Comparison of ENCODE assay signal across 1 cellular context in the genomic region with DNA sequence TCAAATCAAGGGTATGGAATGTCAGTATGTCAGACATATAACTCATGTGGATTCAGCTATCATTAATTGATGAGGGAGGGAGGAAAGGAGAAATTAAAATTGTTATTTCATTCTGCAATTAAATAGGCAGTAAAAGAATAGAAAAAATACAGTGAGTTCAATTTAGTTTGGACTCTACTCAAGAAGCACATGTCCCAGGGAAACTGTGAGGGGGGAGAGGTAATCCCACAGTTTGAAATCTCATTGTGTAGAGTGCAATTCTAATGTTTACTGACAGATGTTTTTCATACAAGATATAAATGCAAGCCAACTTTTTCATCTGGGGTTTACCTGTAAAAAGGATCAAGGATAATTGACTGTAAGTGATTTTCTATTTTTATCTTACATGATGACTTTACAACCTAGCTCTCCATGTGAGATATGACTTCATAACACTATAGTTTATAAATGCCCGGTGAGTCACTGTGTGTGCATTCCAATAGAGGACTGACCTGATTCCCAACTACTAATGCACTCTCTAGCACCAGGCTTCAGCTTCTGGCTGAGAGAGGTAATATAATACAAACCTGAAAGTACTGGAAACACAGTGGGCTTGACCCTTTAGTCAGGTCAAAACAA.
TF ChIP-seq lines count a peak whose summit lies in the region.

No MANE protein-coding gene starts in this region.

TF ChIP-seq in endothelial cell of umbilical vein, 7 proteins besides CTCF, POLR2A, EP300 and RAD21 (continued from another document):
- TF ChIP-seq EZH2 (IDR thresholded peaks at IDR 0.05; ENCODE audit: borderline replicate concordance, low read depth, low read length, severe bottlenecking) = no peak
- peak; percentile 81 for TF ChIP-seq JUN (IDR thresholded peaks at IDR 0.05; ENCODE audit: borderline replicate concordance, insufficient read depth, insufficient read length, low read depth)
TF ChIP-seq in endothelial cell of umbilical vein: peak in this region for 2.
